ENCODE assay signal across 11 cellular contexts in genomic region chr2:232316382-232317190, GRCh38.
DNase-seq lines count a peak whose midpoint lies in the region; TF ChIP-seq lines count a peak whose summit lies in the region.
"Had no signal": no experiment of that assay in that cellular context is flagged by ENCODE, and none has a peak within 500 bp of the region (broad histone marks: within the 10 kb centered on the region; RNA-seq: fewer than 3 reads in every experiment).

No MANE protein-coding gene starts in this region.

- POLR2A ChIA-PET in activated CD4-positive, alpha-beta T cell treated with anti-CD3 and anti-CD28 coated beads, Interleukin-2, amount 10 ng/mL, durations not matched to agents 7 days and 5 days (lab: Charles Lee): no interaction called here

- H3K4me3 ChIP-seq in mucosa of rectum (ENCODE audit: low read length in 2 of 2) (no peak overlapping the region), transverse colon (no peak overlapping the region)
- H3K4me3 ChIP-seq: testis had no signal

- H3K9me3 ChIP-seq in mucosa of rectum (ENCODE audit: control insufficient read depth in 2 of 2, low read length in 2 of 2) (no peaks in the 10 kb centered on the region), transverse colon (peaks cover 0 to 7% of the 10 kb centered on the region in 2 donors)
- H3K9me3 ChIP-seq: testis had no signal

- H3K4me1 Mint-ChIP-seq in activated CD4-positive, alpha-beta T cell treated with anti-CD3 and anti-CD28 coated beads, Interleukin-2, amount 10 ng/mL, durations not matched to agents 7 days and 5 days: peaks cover 91% of the 10 kb centered on the region
- H3K4me1 Mint-ChIP-seq in brain: peaks cover 21% of the 10 kb centered on the region

- CTCF ChIA-PET in activated CD4-positive, alpha-beta T cell treated with anti-CD3 and anti-CD28 coated beads, Interleukin-2, amount 10 ng/mL, durations not matched to agents 7 days and 5 days (lab: Charles Lee): interaction anchor here (0.9 to 3.3 kb wide), 4 partner anchors 9 to 391 kb away, joined by 3 to 31 read pairs (median 8); no protein-coding TSS in a partner anchor

- TF ChIP-seq EP300 in transverse colon (IDR thresholded peaks at IDR 0.05; ENCODE audit: low read depth): no peak

- H3K36me3 Mint-ChIP-seq in activated CD4-positive, alpha-beta T cell treated with anti-CD3 and anti-CD28 coated beads, Interleukin-2, amount 10 ng/mL, durations not matched to agents 7 days and 5 days (ENCODE audit: low read depth): peaks cover 37% of the 10 kb centered on the region
- H3K36me3 Mint-ChIP-seq in brain: peaks cover 31% of the 10 kb centered on the region

- no peak for TF ChIP-seq CTCF in brain (conservative IDR thresholded peaks at IDR 0.05)
- TF ChIP-seq CTCF in transverse colon (IDR thresholded peaks at IDR 0.05): no peak

- peaks cover 14% of the 10 kb centered on the region for H3K9me3 Mint-ChIP-seq in activated CD4-positive, alpha-beta T cell treated with anti-CD3 and anti-CD28 coated beads, Interleukin-2, amount 10 ng/mL, durations not matched to agents 7 days and 5 days
- peaks cover 12 to 26% (median 22%) of the 10 kb centered on the region in 5 experiments for H3K9me3 Mint-ChIP-seq in brain

- peak overlapping the region; percentile 14 to 52 for H3K27ac ChIP-seq in mucosa of rectum (ENCODE audit: low read depth in 2 of 2, low read length in 2 of 2)
- H3K27ac ChIP-seq in transverse colon: peak overlapping the region; percentile 11 to 56 (median 36)
- H3K27ac ChIP-seq: testis had no signal

- in situ Hi-C loops in transverse colon (cut with MboI; ENCODE audit: low pct_ligation_motif_present in 1 of 4, low pct_unique_long_range_greater_than_20kb in 1 of 4, low sequenced_read_pairs in 3 of 4): loop anchor here in 1 of 4 donors (25.0 kb wide), 1 partner anchor 404 kb away; no protein-coding TSS in a partner anchor

- intact Hi-C loops in transverse colon (cut with DNase I; ENCODE audit: low total_unique reads): no loop called here

- 35 to 37% methylated on average over 4 to 11 of the region's 11 CpGs for WGBS in transverse colon (ENCODE audit: low coverage in 1 of 2), 2 donors

- peak overlapping the region; percentile 94 for H3K27ac Mint-ChIP-seq in activated CD4-positive, alpha-beta T cell treated with anti-CD3 and anti-CD28 coated beads, Interleukin-2, amount 10 ng/mL, durations not matched to agents 7 days and 5 days
- peak overlapping the region in 4 of 5 experiments; percentile 38 to 89 (median 78) for H3K27ac Mint-ChIP-seq in brain

- no peak for DNase-seq in activated CD4-positive, alpha-beta T cell treated with anti-CD3 and anti-CD28 coated beads, Interleukin-2, amount 10 ng/mL, durations not matched to agents 7 days and 5 days
- no peak for DNase-seq in activated CD4-positive, alpha-beta T cell treated with anti-CD3 and anti-CD28 coated beads, Interleukin-2, amount 50 U/mL, for 4 hours
- DNase-seq in transverse colon (no peak), SIG-M5 (lab: John Stamatoyannopoulos, UW) (no peak), globus pallidus (ENCODE audit: low spot score) (no peak), DMS 273 treated with DMSO at 0.1 percent for 48 hours (lab: John Stamatoyannopoulos, UW) (no peak)
- DNase-seq: ACHN, NCI-H1092 treated with DMSO at 0.1 percent for 48 hours, testis had no signal

- peaks cover 29 to 39% of the 10 kb centered on the region in 2 donors for H3K4me1 ChIP-seq in mucosa of rectum (ENCODE audit: control insufficient read depth in 2 of 2, insufficient read depth in 2 of 2, low read length in 2 of 2)
- H3K4me1 ChIP-seq in transverse colon: peaks cover 0 to 29% (median 12%) of the 10 kb centered on the region in 4 donors

- H3K27me3 ChIP-seq in mucosa of rectum (ENCODE audit: control insufficient read depth in 2 of 2, insufficient read depth in 2 of 2, low read length in 2 of 2) (no peaks in the 10 kb centered on the region), transverse colon (no peaks in the 10 kb centered on the region)
- H3K27me3 ChIP-seq: testis had no signal

- no peak overlapping the region for H3K4me3 Mint-ChIP-seq in activated CD4-positive, alpha-beta T cell treated with anti-CD3 and anti-CD28 coated beads, Interleukin-2, amount 10 ng/mL, durations not matched to agents 7 days and 5 days
- H3K4me3 Mint-ChIP-seq in brain: no peak overlapping the region

- no peaks in the 10 kb centered on the region for H3K27me3 Mint-ChIP-seq in activated CD4-positive, alpha-beta T cell treated with anti-CD3 and anti-CD28 coated beads, Interleukin-2, amount 10 ng/mL, durations not matched to agents 7 days and 5 days
- no peaks in the 10 kb centered on the region for H3K27me3 Mint-ChIP-seq in brain

- H3K36me3 ChIP-seq in mucosa of rectum (ENCODE audit: control insufficient read depth in 2 of 2, insufficient read depth in 2 of 2, low read length in 2 of 2): no peaks in the 10 kb centered on the region
- no peaks in the 10 kb centered on the region for H3K36me3 ChIP-seq in transverse colon

- no peak for TF ChIP-seq POLR2A in transverse colon (IDR thresholded peaks at IDR 0.05)

- H3K9ac ChIP-seq in mucosa of rectum (ENCODE audit: low read depth in 1 of 2, low read length in 2 of 2): no peak overlapping the region
